8 cellular contexts compared by ENCODE assay signal in genomic region chr6:139764498-139764986, GRCh38.
DNase-seq lines count a peak whose midpoint lies in the region; ATAC-seq and TF ChIP-seq lines count a peak whose summit lies in the region.

No MANE protein-coding gene starts in this region.

- POLR2A ChIA-PET in CD8-positive, alpha-beta memory T cell (lab: Charles Lee), result no interaction called here

- H3K27ac ChIP-seq in CD8-positive, alpha-beta memory T cell (ENCODE audit: low read depth, low read length), result no peak overlapping the region
- peak overlapping the region; percentile 77 to 87 (median 82) for H3K27ac ChIP-seq in esophagus muscularis mucosa (replicated peaks in 1 of 4)

- no peaks in the 10 kb centered on the region for H3K27me3 Mint-ChIP-seq in CD8-positive, alpha-beta memory T cell
- H3K27me3 Mint-ChIP-seq in nephron (ENCODE audit: low read depth), result no peaks in the 10 kb centered on the region

- no peak for TF ChIP-seq EP300 in esophagus muscularis mucosa (IDR thresholded peaks at IDR 0.05)

- no peaks in the 10 kb centered on the region for H3K27me3 ChIP-seq in CD8-positive, alpha-beta memory T cell (ENCODE audit: insufficient read depth, low read length, poor library complexity, severe bottlenecking)
- H3K27me3 ChIP-seq in esophagus muscularis mucosa, result no peaks in the 10 kb centered on the region

- no peak for DNase-seq in CD8-positive, alpha-beta memory T cell
- peak; percentile 60 for DNase-seq in SKM-1 (lab: John Stamatoyannopoulos, UW; ENCODE audit: unreplicated experiment)
- DNase-seq in esophagus muscularis mucosa (ENCODE audit: extremely low spot score), result no peak
- no peak for DNase-seq in NCI-H524 (lab: John Stamatoyannopoulos, UW)
- no peak for DNase-seq in NCI-H187 treated with DMSO at 0.1 percent for 48 hours (lab: John Stamatoyannopoulos, UW)

- H3K4me3 Mint-ChIP-seq in CD8-positive, alpha-beta memory T cell, result peak overlapping the region in 2 of 7 donors; percentile 13 to 36
- peak overlapping the region in 1 of 3 experiments; percentile 21 for H3K4me3 Mint-ChIP-seq in nephron

- intact Hi-C loops in esophagus muscularis mucosa (cut with DNase I), result loop anchor here (5.0 to 10.0 kb wide), 2 partner anchors 167 to 210 kb away; no protein-coding TSS in a partner anchor

- H3K9me3 Mint-ChIP-seq in CD8-positive, alpha-beta memory T cell, result no peaks in the 10 kb centered on the region
- H3K9me3 Mint-ChIP-seq in nephron, result no peaks in the 10 kb centered on the region

- 21% methylated on average over 2 of the region's 2 CpGs for WGBS in esophagus muscularis mucosa

- ATAC-seq in GM19452 (IDR thresholded peaks at IDR 0.05; ENCODE audit: unreplicated experiment) (peak; percentile 93), HG03439 (IDR thresholded peaks at IDR 0.05; ENCODE audit: unreplicated experiment) (peak; percentile 92)

- peak overlapping the region in 5 of 8 donors; percentile 34 to 73 (median 53) for H3K27ac Mint-ChIP-seq in CD8-positive, alpha-beta memory T cell
- peak overlapping the region; percentile 85 to 90 (median 87) for H3K27ac Mint-ChIP-seq in nephron

- TF ChIP-seq CTCF in esophagus muscularis mucosa (IDR thresholded peaks at IDR 0.05), result no peak
- no peak for TF ChIP-seq CTCF in nephron (IDR thresholded peaks at IDR 0.05; ENCODE audit: unreplicated experiment in 3 of 3)

- no peak overlapping the region for H3K4me3 ChIP-seq in CD8-positive, alpha-beta memory T cell (ENCODE audit: low read length)
- no peak overlapping the region for H3K4me3 ChIP-seq in esophagus muscularis mucosa

- H3K4me1 ChIP-seq in CD8-positive, alpha-beta memory T cell (ENCODE audit: insufficient read depth, low read length), result no peaks in the 10 kb centered on the region
- peaks cover 25 to 40% (median 33%) of the 10 kb centered on the region in 4 donors for H3K4me1 ChIP-seq in esophagus muscularis mucosa

- TF ChIP-seq POLR2A in esophagus muscularis mucosa (IDR thresholded peaks at IDR 0.05; ENCODE audit: low read depth), result no peak

- peaks cover 13 to 22% (median 20%) of the 10 kb centered on the region in 3 donors for H3K4me1 Mint-ChIP-seq in CD8-positive, alpha-beta memory T cell
- peaks cover 76% of the 10 kb centered on the region for H3K4me1 Mint-ChIP-seq in nephron

- no peaks in the 10 kb centered on the region for H3K36me3 ChIP-seq in CD8-positive, alpha-beta memory T cell (ENCODE audit: insufficient read depth, low read length)
- no peaks in the 10 kb centered on the region for H3K36me3 ChIP-seq in esophagus muscularis mucosa

- H3K36me3 Mint-ChIP-seq in CD8-positive, alpha-beta memory T cell, result no peaks in the 10 kb centered on the region
- no peaks in the 10 kb centered on the region for H3K36me3 Mint-ChIP-seq in nephron (ENCODE audit: low read depth)

- CTCF ChIA-PET in CD8-positive, alpha-beta memory T cell (lab: Charles Lee), result interaction anchor here (0.7 kb wide), 1 partner anchor 390 kb away, joined by 3 read pairs; the partner anchor contains the start of gene CITED2

- H3K9me3 ChIP-seq in CD8-positive, alpha-beta memory T cell (ENCODE audit: low read length), result no peaks in the 10 kb centered on the region
- H3K9me3 ChIP-seq in esophagus muscularis mucosa, result no peaks in the 10 kb centered on the region
